18 cellular contexts compared by ENCODE assay signal in genomic region chr4:36638273-36638811, GRCh38.
DNase-seq lines count a peak whose midpoint lies in the region; ATAC-seq, FAIRE-seq and TF ChIP-seq lines count a peak whose summit lies in the region.
"Had no signal": no experiment of that assay in that cellular context is flagged by ENCODE, and none has a peak within 500 bp of the region (broad histone marks: within the 10 kb centered on the region; RNA-seq: fewer than 3 reads in every experiment).

No MANE protein-coding gene starts in this region.

- H3K23me2 ChIP-seq in H9 (ENCODE audit: insufficient read length, low read depth, low read length, poor library complexity, severe bottlenecking): no peaks in the 10 kb centered on the region

- no peak overlapping the region for H3K23ac ChIP-seq in H9 (ENCODE audit: insufficient read length, low read depth, low read length)

- peak; percentile 26 for FAIRE-seq in frontal cortex (lab: Jason Lieb, UNC)
- FAIRE-seq: A204.1, GM12892 had no signal

- H2AFZ ChIP-seq in H9 (ENCODE audit: low read length): no peak overlapping the region
- peak overlapping the region; percentile 61; the same call in 1 of the 2 replicates for H2AFZ ChIP-seq in PC-9
- peak overlapping the region; percentile 69 for H2AFZ ChIP-seq in neural progenitor cell (replicated peaks)

- no peaks in the 10 kb centered on the region for H3F3A ChIP-seq in PC-9 (ENCODE audit: insufficient read depth, low read depth)
- no peaks in the 10 kb centered on the region for H3F3A ChIP-seq in neural progenitor cell (ENCODE audit: low read depth)

- no peak overlapping the region for H3T11ph ChIP-seq in H9 (ENCODE audit: low read length)

- H2BK20ac ChIP-seq in H9 (ENCODE audit: low read depth, low read length, poor library complexity, severe bottlenecking): no peak overlapping the region

- no peaks in the 10 kb centered on the region for H3K79me1 ChIP-seq in H9 (ENCODE audit: insufficient read depth, low read depth, low read length, poor library complexity, severe bottlenecking)

- no peak overlapping the region for H2AK5ac ChIP-seq in H9 (ENCODE audit: insufficient read length, low read length)

- H4K20me1 ChIP-seq in H9 (ENCODE audit: control insufficient read depth, insufficient read depth, insufficient read length): no peaks in the 10 kb centered on the region
- H4K20me1 ChIP-seq in PC-9 (ENCODE audit: insufficient read depth): no peaks in the 10 kb centered on the region
- no peaks in the 10 kb centered on the region for H4K20me1 ChIP-seq in neural progenitor cell (ENCODE audit: low read depth)

- no peak overlapping the region for H3K4ac ChIP-seq in H9 (ENCODE audit: low read depth, low read length)

- TF ChIP-seq CTCF in H9 (conservative IDR thresholded peaks at IDR 0.05) (no peak), PC-9 (conservative IDR thresholded peaks at IDR 0.05) (no peak), neural progenitor cell (IDR thresholded peaks at IDR 0.05) (no peak), mesothelial cell of epicardium (IDR thresholded peaks at IDR 0.05; ENCODE audit: unreplicated experiment) (no peak)

- H3K27me3 ChIP-seq in H9 (ENCODE audit: insufficient read depth, low read length) (no peaks in the 10 kb centered on the region), PC-9 (ENCODE audit: insufficient read depth, low read depth) (no peaks in the 10 kb centered on the region), neural progenitor cell (no peaks in the 10 kb centered on the region)

- no peak overlapping the region for H4K91ac ChIP-seq in H9 (ENCODE audit: insufficient read length, low read depth, low read length)

- intact Hi-C loops in PC-9 (cut with micrococcal nuclease; ENCODE audit: unreplicated experiment): no loop called here

- H3K4me1 ChIP-seq in H9 (ENCODE audit: insufficient read depth, low read length): peaks cover 7% of the 10 kb centered on the region
- no peaks in the 10 kb centered on the region for H3K4me1 ChIP-seq in PC-9 (replicated peaks; ENCODE audit: insufficient read depth)
- peaks cover 8% of the 10 kb centered on the region for H3K4me1 ChIP-seq in neural progenitor cell
- H3K4me1 ChIP-seq: Caco-2 had no signal

- WGBS in H9 (ENCODE audit: extremely low coverage, insufficient read length, low lambda C conversion rate): no CpG with 5 or more reads among the region's 3 CpGs

- H3K36me3 Mint-ChIP-seq in H9 (ENCODE audit: insufficient read depth in 1 of 3, low read depth in 3 of 3): peaks cover 0 to 2% (median 0%) of the 10 kb centered on the region in 3 experiments; a peak in 1 of 7 replicates
- no peaks in the 10 kb centered on the region for H3K36me3 Mint-ChIP-seq in neural progenitor cell
- no peaks in the 10 kb centered on the region for H3K36me3 Mint-ChIP-seq in mesothelial cell of epicardium
- H3K36me3 Mint-ChIP-seq: CD8-positive, alpha-beta memory T cell; IgD-negative memory B cell had no signal

- H3K27ac ChIP-seq in H9 (ENCODE audit: insufficient read length, low read depth, low read length): no peak overlapping the region
- H3K27ac ChIP-seq in PC-9: no peak overlapping the region
- no peak overlapping the region for H3K27ac ChIP-seq in neural progenitor cell
- H3K27ac ChIP-seq: C4-2B had no signal

- BruUV-seq in PC-9 (replicated peaks; lab: Mats Ljungman, UMichigan): no TSS peak

- H3K14ac ChIP-seq in H9 (ENCODE audit: insufficient read depth, low read length): no peak overlapping the region

- no peak overlapping the region for H3K9ac ChIP-seq in H9 (ENCODE audit: extremely low read depth, insufficient read length, low read length)
- H3K9ac ChIP-seq in neural progenitor cell: no peak overlapping the region

- H3K9me3 ChIP-seq in H9 (ENCODE audit: control insufficient read depth, low read depth, low read length) (no peaks in the 10 kb centered on the region), PC-9 (ENCODE audit: insufficient read depth, low read depth) (no peaks in the 10 kb centered on the region), neural progenitor cell (ENCODE audit: low read depth) (no peaks in the 10 kb centered on the region)
- H3K9me3 ChIP-seq: Caco-2 had no signal

- ATAC-seq in GM21717 (IDR thresholded peaks at IDR 0.05; ENCODE audit: unreplicated experiment): no peak
- no peak for ATAC-seq in HG02970 (IDR thresholded peaks at IDR 0.05; ENCODE audit: low FRiP score, unreplicated experiment)
- ATAC-seq: HCT116 had no signal

- H2BK15ac ChIP-seq in H9 (ENCODE audit: low read depth, low read length): no peak overlapping the region

- H3K4me1 Mint-ChIP-seq in H9: peaks cover 36 to 43% of the 10 kb centered on the region in 2 experiments
- peaks cover 10% of the 10 kb centered on the region for H3K4me1 Mint-ChIP-seq in neural progenitor cell
- peaks cover 2% of the 10 kb centered on the region for H3K4me1 Mint-ChIP-seq in mesothelial cell of epicardium
- H3K4me1 Mint-ChIP-seq: B cell; CD8-positive, alpha-beta memory T cell; IgD-negative memory B cell had no signal

- H3K36me3 ChIP-seq in PC-9 (ENCODE audit: low read depth) (no peaks in the 10 kb centered on the region), neural progenitor cell (no peaks in the 10 kb centered on the region)

- H3K27me3 Mint-ChIP-seq in H9 (ENCODE audit: low read depth) (no peaks in the 10 kb centered on the region), neural progenitor cell (ENCODE audit: insufficient read depth, low read depth) (peaks cover 2% of the 10 kb centered on the region), mesothelial cell of epicardium (ENCODE audit: low read depth) (peaks cover 2% of the 10 kb centered on the region)
- H3K27me3 Mint-ChIP-seq: CD8-positive, alpha-beta memory T cell; IgD-negative memory B cell had no signal

- H3K79me2 ChIP-seq in H9 (ENCODE audit: insufficient read depth, low read length): no peaks in the 10 kb centered on the region
- no peaks in the 10 kb centered on the region for H3K79me2 ChIP-seq in PC-9 (ENCODE audit: low read depth)
- H3K79me2 ChIP-seq in neural progenitor cell (ENCODE audit: low read depth): no peaks in the 10 kb centered on the region

- H2BK120ac ChIP-seq in H9 (ENCODE audit: low read depth, low read length, poor library complexity, severe bottlenecking): no peak overlapping the region

- H3K9me3 Mint-ChIP-seq in H9 (no peaks in the 10 kb centered on the region), neural progenitor cell (no peaks in the 10 kb centered on the region), mesothelial cell of epicardium (no peaks in the 10 kb centered on the region)
- H3K9me3 Mint-ChIP-seq: CD8-positive, alpha-beta memory T cell; IgD-negative memory B cell had no signal

- H4K8ac ChIP-seq in H9 (replicated peaks; ENCODE audit: insufficient read length, low read depth, low read length): no peak overlapping the region

- peak overlapping the region; percentile 42 to 96 (median 78); a peak in 6 of 7 replicates for H3K27ac Mint-ChIP-seq in H9
- H3K27ac Mint-ChIP-seq in neural progenitor cell: no peak overlapping the region
- no peak overlapping the region for H3K27ac Mint-ChIP-seq in mesothelial cell of epicardium
- H3K27ac Mint-ChIP-seq: B cell; CD8-positive, alpha-beta memory T cell; IgD-negative memory B cell had no signal

- H3K9me2 ChIP-seq in PC-9 (ENCODE audit: insufficient read depth): no peaks in the 10 kb centered on the region

- H4K5ac ChIP-seq in H9 (ENCODE audit: insufficient read length, low read depth, low read length): no peak overlapping the region

- no peak overlapping the region for H2BK12ac ChIP-seq in H9 (ENCODE audit: insufficient read length, low read depth, low read length)

- H3K4me2 ChIP-seq in H9 (ENCODE audit: insufficient read depth, insufficient read length, low read length) (no peak overlapping the region), PC-9 (no peak overlapping the region), neural progenitor cell (no peak overlapping the region)

- POLR2A ChIA-PET in PC-9 (lab: Charles Lee; ENCODE audit: unreplicated experiment): no interaction called here

- DNase-seq in H9: peak; percentile 30
- no peak for DNase-seq in PC-9
- DNase-seq in frontal cortex (ENCODE audit: low spot score in 2 of 2): no peak
- DNase-seq in neural progenitor cell (ENCODE audit: low spot score): no peak
- DNase-seq in islet precursor cell: no peak
- DNase-seq in mesothelial cell of epicardium (ENCODE audit: low spot score in 2 of 2, unreplicated experiment in 2 of 2): no peak
- DNase-seq: Caco-2; CD8-positive, alpha-beta memory T cell; DND-41; GDM1 had no signal

- no peak overlapping the region for H3K18ac ChIP-seq in H9 (ENCODE audit: insufficient read length, low read depth, low read length)

- CTCF ChIA-PET in PC-9 (lab: Charles Lee): no interaction called here

- H3K56ac ChIP-seq in H9 (ENCODE audit: insufficient read length, low read depth, low read length): no peak overlapping the region

- H3K4me3 ChIP-seq in PC-9 (no peak overlapping the region), neural progenitor cell (no peak overlapping the region)

- H2BK5ac ChIP-seq in H9 (ENCODE audit: insufficient read length, low read length): no peak overlapping the region

- H3K4me3 Mint-ChIP-seq in H9 (no peak overlapping the region), neural progenitor cell (no peak overlapping the region), mesothelial cell of epicardium (no peak overlapping the region)
- H3K4me3 Mint-ChIP-seq: B cell; CD8-positive, alpha-beta memory T cell; IgD-negative memory B cell had no signal

Comparison
In these comparisons a context has a peak if more than half of its experiments do, and no peak if none do; other contexts are left out.
1. H3K27ac Mint-ChIP-seq: peak in H9 (3 of 3); none in neural progenitor cell (single experiment) and mesothelial cell of epicardium (single experiment).